Comparison of ENCODE assay signal across 26 cellular contexts in genomic region chr19:34590228-34590627, GRCh38.
"Had no signal": no experiment of that assay in that cellular context is flagged by ENCODE, and none has a peak within 500 bp of the region (broad histone marks: within the 10 kb centered on the region; RNA-seq: fewer than 3 reads in every experiment).

No MANE protein-coding gene starts in this region.

- ATAC-seq: effector memory CD8-positive, alpha-beta T cell; esophagus mucosa; foreskin keratinocyte; gastrocnemius medialis; gastroesophageal sphincter; heart left ventricle; heart right ventricle had no signal

- DNase-seq: colonic mucosa; cortex of kidney; dermis blood vessel endothelial cell; dorsolateral prefrontal cortex; effector CD4-positive, alpha-beta T cell; effector CD8-positive, alpha-beta T cell; effector memory CD4-positive, alpha-beta T cell; effector memory CD8-positive, alpha-beta T cell; endodermal cell; erythroblast; esophagus squamous epithelium; foreskin fibroblast; foreskin keratinocyte; foreskin melanocyte; gastrocnemius medialis; glutamatergic neuron; head of caudate nucleus; heart left ventricle; heart right ventricle had no signal

- H3K36me3 ChIP-seq: colonic mucosa, esophagus muscularis mucosa, esophagus squamous epithelium, gastrocnemius medialis, gastroesophageal sphincter, heart left ventricle, heart right ventricle had no signal

- H3K4me3 Mint-ChIP-seq: dendritic cell treated with granulocyte-macrophage colony-stimulating factor and Interleukin-4, amounts not matched to agents 40 ng/mL and 50 ng/mL, for 4 days; effector memory CD8-positive, alpha-beta T cell; endodermal cell had no signal

- H3K4me3 ChIP-seq: colonic mucosa, coronary artery, dorsolateral prefrontal cortex, esophagus muscularis mucosa, esophagus squamous epithelium, gastrocnemius medialis, gastroesophageal sphincter, heart left ventricle, heart right ventricle, hepatocyte had no signal

- H3K4me1 Mint-ChIP-seq: endodermal cell had no signal

- H3K27ac ChIP-seq: colonic mucosa, coronary artery, dorsolateral prefrontal cortex, epithelial cell of prostate, esophagus muscularis mucosa, esophagus squamous epithelium, foreskin keratinocyte, gastrocnemius medialis, gastroesophageal sphincter, heart left ventricle, heart right ventricle, hepatocyte had no signal

- H3K9me3 ChIP-seq: colonic mucosa, esophagus squamous epithelium, gastrocnemius medialis, heart left ventricle, heart right ventricle had no signal

- H3K27me3 Mint-ChIP-seq: dendritic cell treated with granulocyte-macrophage colony-stimulating factor and Interleukin-4, amounts not matched to agents 40 ng/mL and 50 ng/mL, for 4 days had no signal

- H3K27ac Mint-ChIP-seq: dendritic cell treated with granulocyte-macrophage colony-stimulating factor and Interleukin-4, amounts not matched to agents 40 ng/mL and 50 ng/mL, for 4 days; effector memory CD8-positive, alpha-beta T cell; endodermal cell had no signal

- H3K4me1 ChIP-seq: colonic mucosa, foreskin keratinocyte had no signal
